In the genomic region with DNA sequence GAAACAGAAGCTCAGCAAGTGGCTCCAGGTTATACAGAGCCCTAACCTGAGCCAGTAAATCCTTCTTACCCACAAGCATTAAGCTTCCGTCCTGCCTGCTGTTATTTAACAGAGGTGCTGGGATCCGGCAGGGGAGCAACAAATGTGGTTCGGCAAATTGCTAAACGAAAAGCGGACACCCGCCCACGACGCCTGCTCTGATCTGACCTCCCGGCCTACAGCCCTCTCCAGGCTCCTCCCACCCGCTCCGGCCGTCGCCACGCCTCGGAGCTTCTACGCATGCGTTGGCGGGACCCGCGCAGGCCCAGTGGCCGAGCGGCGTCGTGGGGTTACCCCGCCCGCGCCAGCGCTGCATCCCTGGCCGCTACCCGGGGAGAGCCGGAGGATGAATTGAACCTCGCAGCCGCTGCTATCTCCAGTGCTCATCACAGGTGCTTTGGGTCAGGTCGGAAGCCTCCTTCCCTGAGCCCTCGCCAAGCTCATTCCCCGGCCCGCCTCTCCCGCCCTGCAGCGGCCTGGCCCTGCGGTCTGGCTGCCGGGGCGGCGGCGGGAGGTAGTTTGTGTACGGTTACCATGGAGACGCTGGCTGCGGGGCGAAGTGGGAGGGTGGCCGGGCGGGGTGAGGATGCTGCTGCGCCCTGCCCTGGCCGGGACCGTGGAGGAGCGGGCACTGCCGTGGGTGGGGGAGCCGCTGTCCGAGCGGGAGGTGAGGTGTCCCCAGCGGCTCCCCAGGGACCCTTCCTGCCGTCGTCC, we compare ENCODE assay signal across 7 cellular contexts.
DNase-seq lines count a peak whose midpoint lies in the region; ATAC-seq lines count a peak whose summit lies in the region.

Gene ARMC2 (plus strand): TSS at position 307 of the 753 bp plus-strand sequence. CDS start 5,846 bp downstream, outside the sequence.

- DNase-seq in NCI-H187 (lab: John Stamatoyannopoulos, UW) (peak; percentile 81), T-helper 9 cell (peak; percentile 77), astrocyte of the hippocampus (ENCODE audit: low read depth, low spot score) (peak; percentile 96), hippocampal formation (lab: John Stamatoyannopoulos, UW) (peak; percentile 83 to 97), retina (peak; percentile 99)

- ATAC-seq in GM18502 (IDR thresholded peaks at IDR 0.05; ENCODE audit: poor library complexity, unreplicated experiment) (peak; percentile 96), HG02943 (IDR thresholded peaks at IDR 0.05; ENCODE audit: low read depth, unreplicated experiment) (peak; percentile 94)

Comparison
In these comparisons a context has a peak if more than half of its experiments do, and no peak if none do; other contexts are left out.
1. Peak in every context shown above with its lines: DNase-seq and ATAC-seq.